In the genomic region with DNA sequence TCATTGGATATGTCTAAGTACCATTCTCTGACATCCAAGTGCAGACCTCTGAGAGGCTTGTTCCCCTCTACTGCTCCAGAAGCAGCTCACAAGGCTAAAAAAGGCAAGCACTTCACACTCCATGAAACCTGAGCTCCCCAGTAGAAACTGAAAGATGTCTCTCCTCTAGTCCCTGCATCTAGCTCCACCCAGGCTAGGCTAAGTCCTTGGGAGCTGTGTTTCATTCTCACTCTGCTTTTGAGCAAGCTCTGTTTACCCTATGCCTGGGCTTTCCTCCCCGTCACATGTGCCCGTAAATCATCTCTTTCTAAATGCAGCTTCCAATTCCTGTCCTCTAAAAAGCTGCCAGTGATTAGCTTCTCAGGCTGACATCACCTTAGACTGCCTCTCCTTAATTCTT, we compare ENCODE assay signal across 12 cellular contexts.
DNase-seq lines count a peak whose midpoint lies in the region; ATAC-seq lines count a peak whose summit lies in the region.
"Had no signal": no experiment of that assay in that cellular context is flagged by ENCODE, and none has a peak within 500 bp of the region (broad histone marks: within the 10 kb centered on the region; RNA-seq: fewer than 3 reads in every experiment).

No MANE protein-coding gene starts in this region.

- ATAC-seq in GM21825 (IDR thresholded peaks at IDR 0.05; ENCODE audit: unreplicated experiment): no peak
- ATAC-seq in HG02840 (IDR thresholded peaks at IDR 0.05; ENCODE audit: low FRiP score, unreplicated experiment): no peak

- DNase-seq in GM03348 (ENCODE audit: low spot score): peak; percentile 33
- DNase-seq in NCI-H1436 (lab: John Stamatoyannopoulos, UW): peak; percentile 22
- DNase-seq in amniotic epithelial cell (ENCODE audit: low read depth): peak; percentile 84
- DNase-seq in non-pigmented ciliary epithelial cell (ENCODE audit: low read depth): peak; percentile 6
- no peak for DNase-seq in SIG-M5 (lab: John Stamatoyannopoulos, UW)
- DNase-seq in hepatic stellate cell (ENCODE audit: low spot score): no peak
- DNase-seq: head of caudate nucleus, KBM-7, NCI-H524 treated with DMSO at 0.1 percent for 48 hours, spleen had no signal

Comparison
In these comparisons a context has a peak if more than half of its experiments do, and no peak if none do; other contexts are left out.
1. DNase-seq: peak in GM03348 (single experiment), NCI-H1436 (single experiment), amniotic epithelial cell (single experiment) and non-pigmented ciliary epithelial cell (single experiment); none in SIG-M5 (single experiment) and hepatic stellate cell (single experiment).